8 cellular contexts compared by ENCODE assay signal in the genomic region with DNA sequence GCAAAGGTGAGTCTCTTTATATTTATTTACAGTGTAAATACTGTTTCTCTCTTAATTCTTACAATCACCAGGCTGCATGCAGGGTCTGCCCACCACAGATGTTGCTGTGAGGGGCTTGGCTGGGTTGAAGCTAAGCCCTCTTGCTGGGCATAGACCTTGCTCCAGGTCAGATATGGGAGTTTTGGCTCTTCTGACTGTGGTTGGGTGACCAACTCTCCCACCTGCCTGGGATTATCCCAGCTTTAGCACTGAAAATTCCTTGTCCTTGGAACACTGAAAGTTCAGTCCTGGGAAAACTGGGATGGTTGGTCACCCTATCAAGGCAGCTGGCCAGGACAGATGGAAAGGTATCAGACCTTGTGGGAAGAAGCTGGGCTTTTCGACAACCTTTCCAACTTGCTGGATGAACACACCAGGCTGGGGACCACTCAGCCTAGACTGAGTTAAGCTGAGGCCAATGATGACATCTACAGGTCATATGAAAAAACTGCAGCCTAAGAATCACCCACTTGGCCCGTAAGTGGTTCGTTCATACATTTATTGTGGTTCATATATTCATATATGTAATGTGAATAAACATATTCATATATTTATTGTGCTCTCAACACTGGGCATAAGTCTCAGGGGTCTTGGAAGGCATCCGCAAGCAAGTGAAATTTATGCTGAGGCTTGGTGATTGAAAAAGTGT. TPM values are rescaled to one million over a fixed set of nuclear protein-coding genes. Genes with fewer than 3 reads are reported as not detected.
DNase-seq lines count a peak whose midpoint lies in the region; ATAC-seq and TF ChIP-seq lines count a peak whose summit lies in the region.

No MANE protein-coding gene starts in this region.

- H3K9ac ChIP-seq in OCI-LY3 (ENCODE audit: low read length): no peak overlapping the region
- H3K9ac ChIP-seq in trophoblast cell (ENCODE audit: low read length): no peak overlapping the region

- H4K20me1 ChIP-seq in OCI-LY3 (ENCODE audit: insufficient read depth, low read length): no peaks in the 10 kb centered on the region

- H4K91ac ChIP-seq in trophoblast cell (ENCODE audit: low read depth, low read length): no peak overlapping the region

- H3K79me1 ChIP-seq in trophoblast cell (ENCODE audit: low read length): peaks cover 11% of the 10 kb centered on the region

- H2BK12ac ChIP-seq in trophoblast cell (ENCODE audit: low read length): no peak overlapping the region

- H3K27me3 ChIP-seq in OCI-LY3 (ENCODE audit: low read depth, low read length) (no peaks in the 10 kb centered on the region), trophoblast cell (ENCODE audit: insufficient read depth, low read length) (no peaks in the 10 kb centered on the region)

- no peaks in the 10 kb centered on the region for H3K36me3 ChIP-seq in OCI-LY3 (replicated peaks; ENCODE audit: low read depth, low read length)
- H3K36me3 ChIP-seq in trophoblast cell (ENCODE audit: control insufficient read depth in 1 of 2, insufficient read depth in 2 of 2, low read length in 2 of 2): no peaks in the 10 kb centered on the region

- H3K23ac ChIP-seq in trophoblast cell (ENCODE audit: low read length): no peak overlapping the region

- H3K4me2 ChIP-seq in OCI-LY3 (ENCODE audit: low read length) (no peak overlapping the region), trophoblast cell (ENCODE audit: low read length) (no peak overlapping the region)

- no peak overlapping the region for H2AFZ ChIP-seq in OCI-LY3 (ENCODE audit: low read depth, low read length)
- H2AFZ ChIP-seq in trophoblast cell (ENCODE audit: insufficient read depth, low read length, poor library complexity): no peak overlapping the region

- peak; percentile 82 for DNase-seq in DMS79 treated with DMSO at 0.1 percent for 48 hours (lab: John Stamatoyannopoulos, UW)
- DNase-seq in Kasumi-1 (lab: John Stamatoyannopoulos, UW): peak; percentile 82 to 86
- peak; percentile 7 for DNase-seq in activated effector memory CD4-positive, alpha-beta T cell treated with Interleukin-2 at 50 U/mL for 16 hours
- peak; percentile 56 for DNase-seq in foreskin melanocyte
- DNase-seq in trophoblast cell: peak; percentile 42 to 77

- H4K12ac ChIP-seq in trophoblast cell (ENCODE audit: low read depth, low read length): no peak overlapping the region

- no peak overlapping the region for H4K8ac ChIP-seq in trophoblast cell (ENCODE audit: low read depth, low read length)

- H3K79me2 ChIP-seq in OCI-LY3 (ENCODE audit: low read length) (peaks cover 6% of the 10 kb centered on the region; the same call in 1 of the 2 replicates), trophoblast cell (ENCODE audit: control insufficient read depth, insufficient read depth, low read length, poor library complexity) (peaks cover 8% of the 10 kb centered on the region)

- H3K27ac ChIP-seq in OCI-LY3 (ENCODE audit: low read length) (no peak overlapping the region), trophoblast cell (ENCODE audit: low read depth, low read length) (no peak overlapping the region)

- no peak overlapping the region for H3K4ac ChIP-seq in trophoblast cell (ENCODE audit: low read depth, low read length)

- no peak overlapping the region for H3K4me3 ChIP-seq in OCI-LY3 (ENCODE audit: low read length)
- H3K4me3 ChIP-seq in trophoblast cell (ENCODE audit: low read depth, low read length): no peak overlapping the region

- ATAC-seq in GM19452 (IDR thresholded peaks at IDR 0.05; ENCODE audit: unreplicated experiment) (no peak), GM19351 (IDR thresholded peaks at IDR 0.05; ENCODE audit: unreplicated experiment) (no peak)

- H3K4me1 ChIP-seq in OCI-LY3 (ENCODE audit: low read length): peaks cover 11% of the 10 kb centered on the region
- H3K4me1 ChIP-seq in trophoblast cell (ENCODE audit: control insufficient read depth in 1 of 2, insufficient read depth in 2 of 2, low read length in 2 of 2): peaks cover 6% of the 10 kb centered on the region in 2 experiments

- H2AK5ac ChIP-seq in trophoblast cell (ENCODE audit: low read length): no peak overlapping the region

- no CpG with 5 or more reads among the region's 4 CpGs for WGBS in trophoblast cell (ENCODE audit: extremely low coverage, insufficient coverage, insufficient read length)

- H3K14ac ChIP-seq in trophoblast cell (ENCODE audit: low read length): no peak overlapping the region

- H2BK5ac ChIP-seq in trophoblast cell (ENCODE audit: low read depth, low read length, poor library complexity): no peak overlapping the region

- TF ChIP-seq CTCF in OCI-LY3 (IDR thresholded peaks at IDR 0.05; ENCODE audit: low read depth, low read length): peak; percentile 70

- H3K9me3 ChIP-seq in OCI-LY3 (ENCODE audit: insufficient read depth, low read length): no peaks in the 10 kb centered on the region
- H3K9me3 ChIP-seq in trophoblast cell (ENCODE audit: insufficient read depth, low read depth, low read length): no peaks in the 10 kb centered on the region

- H3K18ac ChIP-seq in trophoblast cell (ENCODE audit: low read length): no peak overlapping the region

- H2BK120ac ChIP-seq in trophoblast cell (ENCODE audit: insufficient read depth, low read length, poor library complexity): no peak overlapping the region

RNA-seq across cellular contexts. Expression of gene HPDL, which starts 26.6 kb away (rescaled TPM):
- 0.36 and 0.42 TPM in 2 replicates for polyA plus RNA-seq in trophoblast cell (2013)

RNA-seq across cellular contexts. Expression of gene TOE1, which starts 39.8 kb away (rescaled TPM):
- 5.3 and 5.4 TPM in 2 replicates for polyA plus RNA-seq in trophoblast cell (2013)

RNA-seq across cellular contexts. Expression of gene MUTYH, which starts 40.1 kb away (rescaled TPM):
- 10.0 and 10.3 TPM in 2 replicates for polyA plus RNA-seq in trophoblast cell (2013)

Comparison
In these comparisons a context has a peak if more than half of its experiments do, and no peak if none do; other contexts are left out.
1. DNase-seq: peak in every context shown above with its lines; median percentile 84 in Kasumi-1; 82 in DMS79 treated with DMSO at 0.1 percent for 48 hours; 60 in trophoblast cell; 56 in foreskin melanocyte; 7 in activated effector memory CD4-positive, alpha-beta T cell treated with Interleukin-2 at 50 U/mL for 16 hours.